21 cellular contexts compared by ENCODE assay signal in genomic region chr14:45946251-45946650, GRCh38.
"Had no signal": no experiment of that assay in that cellular context is flagged by ENCODE, and none has a peak within 500 bp of the region (broad histone marks: within the 10 kb centered on the region; RNA-seq: fewer than 3 reads in every experiment).

No MANE protein-coding gene starts in this region.

- DNase-seq: colonic mucosa; cortex of kidney; effector CD8-positive, alpha-beta T cell; effector memory CD8-positive, alpha-beta T cell; endodermal cell; erythroblast; esophagus squamous epithelium; foreskin fibroblast; heart left ventricle; hypothalamus; left cardiac atrium; left lung; left ventricle myocardium superior; lower lobe of right lung; mesenchymal stem cell; mucosa of descending colon; naive B cell had no signal

- H3K27me3 ChIP-seq: colonic mucosa, esophagus squamous epithelium, gastroesophageal sphincter, heart left ventricle, hepatocyte, left lung had no signal

- H3K4me1 ChIP-seq: colonic mucosa, esophagus squamous epithelium, gastroesophageal sphincter, heart left ventricle, left lung, lower lobe of right lung had no signal

- H3K27ac ChIP-seq: colonic mucosa, epithelial cell of prostate, esophagus squamous epithelium, gastroesophageal sphincter, heart left ventricle, hepatocyte, left lung, lower lobe of right lung had no signal

- H3K36me3 ChIP-seq: colonic mucosa, esophagus squamous epithelium, gastroesophageal sphincter, heart left ventricle, left lung, lower lobe of right lung had no signal

- ATAC-seq: effector memory CD8-positive, alpha-beta T cell; esophagus mucosa; gastroesophageal sphincter; heart left ventricle; left cardiac atrium; left lung; left ventricle myocardium superior; lower lobe of right lung; mucosa of descending colon had no signal

- H3K9me3 ChIP-seq: colonic mucosa, esophagus squamous epithelium, gastroesophageal sphincter, heart left ventricle, left lung, lower lobe of right lung, mucosa of descending colon had no signal

- H3K4me3 ChIP-seq: colonic mucosa, esophagus squamous epithelium, gastroesophageal sphincter, heart left ventricle, hepatocyte, left lung, lower lobe of right lung, mucosa of descending colon had no signal
